ENCODE assay signal across 8 cellular contexts in genomic region chr17:40648326-40648968, GRCh38. TPM values are rescaled to one million over a fixed set of nuclear protein-coding genes. Genes with fewer than 3 reads are reported as not detected.
DNase-seq lines count a peak whose midpoint lies in the region; FAIRE-seq and TF ChIP-seq lines count a peak whose summit lies in the region.

No MANE protein-coding gene starts in this region.

- no peaks in the 10 kb centered on the region for H3K27me3 ChIP-seq in bronchial epithelial cell (ENCODE audit: control insufficient read depth, insufficient read depth, low read length)

- H3K27ac ChIP-seq in substantia nigra (ENCODE audit: low read depth, low read length, poor library complexity, severe bottlenecking), result peak overlapping the region; percentile 96

- TF ChIP-seq CTCF in HFF-Myc (IDR thresholded peaks at IDR 0.05; ENCODE audit: low read depth, low read length, missing control alignments), result no peak
- no peak for TF ChIP-seq CTCF in bronchial epithelial cell (IDR thresholded peaks at IDR 0.05; ENCODE audit: insufficient read depth, low read length, severe bottlenecking)

- DNase-seq in NCI-H1092 treated with DMSO at 0.1 percent for 48 hours (lab: John Stamatoyannopoulos, UW), result peak; percentile 51
- no peak for DNase-seq in NCI-H1092 (lab: John Stamatoyannopoulos, UW)
- no peak for DNase-seq in HFF-Myc (ENCODE audit: extremely low read depth, low read depth)
- DNase-seq in NCI-H748 (lab: John Stamatoyannopoulos, UW; ENCODE audit: unreplicated experiment), result peak; percentile 72
- peak; percentile 50 for DNase-seq in bronchial epithelial cell (ENCODE audit: low read depth)
- peak; percentile 60 for DNase-seq in kidney glomerular epithelial cell (lab: John Stamatoyannopoulos, UW)
- peak in 16 of 49 donors; percentile 22 to 73 (median 44) for DNase-seq in substantia nigra (lab: John Stamatoyannopoulos, UW)
- no peak for DNase-seq in stimulated activated CD4-positive, alpha-beta T cell treated with anti-CD3 and anti-CD28 coated beads, Interleukin-4, amount 100 ng/mL, for 1 hour

- H3K4me3 ChIP-seq in HFF-Myc (replicated peaks; ENCODE audit: low read depth, low read length) (peak overlapping the region; percentile 92), bronchial epithelial cell (ENCODE audit: low read depth, low read length) (peak overlapping the region; percentile 71)

- H3K36me3 ChIP-seq in bronchial epithelial cell (ENCODE audit: control insufficient read depth, insufficient read depth, low read length), result no peaks in the 10 kb centered on the region

- FAIRE-seq in bronchial epithelial cell (lab: Jason Lieb, UNC), result peak; percentile 43

RNA-seq across cellular contexts. Expression of gene SMARCE1, which starts 0.8 kb away (rescaled TPM):
- total RNA-seq in bronchial epithelial cell, result 49.2 and 75.5 TPM in 2 replicates

RNA-seq across cellular contexts. Expression of gene KRT222, which starts 16.5 kb away (rescaled TPM):
- not detected in 2 replicates for total RNA-seq in bronchial epithelial cell

RNA-seq across cellular contexts. Expression of gene KRT24, which starts 55.1 kb away (rescaled TPM):
- total RNA-seq in bronchial epithelial cell, result 1.6 and 9.1 TPM in 2 replicates

Comparison
In these comparisons a context has a peak if more than half of its experiments do, and no peak if none do; other contexts are left out.
1. DNase-seq: peak in NCI-H1092 treated with DMSO at 0.1 percent for 48 hours (single experiment), NCI-H748 (single experiment), bronchial epithelial cell (single experiment) and kidney glomerular epithelial cell (single experiment); none in NCI-H1092 (single experiment), HFF-Myc (single experiment) and stimulated activated CD4-positive, alpha-beta T cell treated with anti-CD3 and anti-CD28 coated beads, Interleukin-4, amount 100 ng/mL, for 1 hour (single experiment).